In genomic region chr17:55154101-55154500, GRCh38 we compare ENCODE assay signal across 17 cellular contexts.
"Had no signal": no experiment of that assay in that cellular context is flagged by ENCODE, and none has a peak within 500 bp of the region (broad histone marks: within the 10 kb centered on the region; RNA-seq: fewer than 3 reads in every experiment).

No MANE protein-coding gene starts in this region.

- ATAC-seq: activated T-cell treated with anti-CD3 and anti-CD28 coated beads, Interleukin-2, amount 50 U/mL, for 72 hours; lower lobe of right lung; natural killer cell; psoas muscle; right cardiac atrium had no signal

- DNase-seq: activated CD4-positive, alpha-beta T cell treated with anti-CD3 and anti-CD28 coated beads, Interleukin-2, amount 50 U/mL, for 4 hours; activated effector memory CD4-positive, alpha-beta T cell treated with anti-CD3 and anti-CD28 coated beads, Interleukin-2, amount 50 U/mL, for 16 hours; activated T-cell treated with anti-CD3 and anti-CD28 coated beads, Interleukin-2, amount 50 U/mL, for 72 hours; adrenal gland; cortex of kidney; erythroblast; foreskin melanocyte; hypothalamus; lower lobe of right lung; natural killer cell; ovary; psoas muscle; right cardiac atrium; stomach; trophoblast cell; WERI-Rb-1 had no signal

- H3K4me3 ChIP-seq: adrenal gland, breast epithelium, lower lobe of right lung, ovary, psoas muscle, stomach had no signal
